In the genomic region with DNA sequence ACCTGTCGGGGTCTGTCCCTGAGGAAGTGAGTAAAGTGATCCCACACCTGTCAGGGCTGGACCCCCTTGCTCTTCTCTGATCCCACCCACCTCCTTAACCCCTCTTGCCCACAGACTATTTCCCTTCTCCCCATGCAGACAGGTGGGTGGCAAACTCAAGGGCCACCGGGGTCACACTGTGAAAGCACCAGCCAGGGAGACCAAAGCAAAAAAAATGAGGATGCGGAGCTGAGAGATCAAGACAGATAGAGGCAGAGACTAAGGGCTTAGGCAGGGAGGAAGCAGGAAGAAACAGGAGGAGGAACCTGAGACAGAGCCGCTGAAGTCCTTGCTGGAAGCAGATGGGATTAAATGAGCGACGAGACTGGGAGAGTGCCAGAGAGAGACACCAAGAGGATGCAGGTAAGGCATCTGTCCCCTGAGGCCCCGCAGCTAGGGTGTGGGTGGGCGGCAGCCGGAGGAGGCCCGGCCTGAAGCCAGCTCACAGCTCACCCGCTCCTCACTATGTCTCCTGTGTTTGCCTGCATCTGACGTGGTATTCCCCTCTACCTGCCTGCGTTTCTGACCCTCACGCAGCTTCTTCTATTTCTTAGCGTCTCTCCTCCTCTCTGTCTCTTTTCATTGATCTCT, we compare ENCODE assay signal across 2 cellular contexts.
TF ChIP-seq lines count a peak whose summit lies in the region.

No MANE protein-coding gene starts in this region.

TF ChIP-seq in SK-N-SH, 30 proteins besides CTCF, POLR2A, EP300 and RAD21 (continued from another document):
- TF ChIP-seq CHD2 (IDR thresholded peaks at IDR 0.05; ENCODE audit: low read length, partially characterized antibody): no peak
- no peak for TF ChIP-seq SIN3A (IDR thresholded peaks at IDR 0.05; ENCODE audit: borderline replicate concordance, low read depth, low read length)
- TF ChIP-seq GATA2 (CRISPR knock-in tag; IDR thresholded peaks at IDR 0.05): no peak
- TF ChIP-seq SMC3 (IDR thresholded peaks at IDR 0.05; ENCODE audit: low read depth, low read length): no peak
- TF ChIP-seq, protein P1, sequence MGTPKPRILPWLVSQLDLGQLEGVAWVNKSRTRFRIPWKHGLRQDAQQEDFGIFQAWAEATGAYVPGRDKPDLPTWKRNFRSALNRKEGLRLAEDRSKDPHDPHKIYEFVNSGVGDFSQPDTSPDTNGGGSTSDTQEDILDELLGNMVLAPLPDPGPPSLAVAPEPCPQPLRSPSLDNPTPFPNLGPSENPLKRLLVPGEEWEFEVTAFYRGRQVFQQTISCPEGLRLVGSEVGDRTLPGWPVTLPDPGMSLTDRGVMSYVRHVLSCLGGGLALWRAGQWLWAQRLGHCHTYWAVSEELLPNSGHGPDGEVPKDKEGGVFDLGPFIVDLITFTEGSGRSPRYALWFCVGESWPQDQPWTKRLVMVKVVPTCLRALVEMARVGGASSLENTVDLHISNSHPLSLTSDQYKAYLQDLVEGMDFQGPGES (IDR thresholded peaks at IDR 0.05; ENCODE audit: low read depth, low read length): no peak
- TF ChIP-seq GABPA (IDR thresholded peaks at IDR 0.05; ENCODE audit: low read depth): no peak
- no peak for TF ChIP-seq EZH2phosphoT487 (IDR thresholded peaks at IDR 0.05; ENCODE audit: borderline replicate concordance, low read depth)
- TF ChIP-seq, protein P2, sequence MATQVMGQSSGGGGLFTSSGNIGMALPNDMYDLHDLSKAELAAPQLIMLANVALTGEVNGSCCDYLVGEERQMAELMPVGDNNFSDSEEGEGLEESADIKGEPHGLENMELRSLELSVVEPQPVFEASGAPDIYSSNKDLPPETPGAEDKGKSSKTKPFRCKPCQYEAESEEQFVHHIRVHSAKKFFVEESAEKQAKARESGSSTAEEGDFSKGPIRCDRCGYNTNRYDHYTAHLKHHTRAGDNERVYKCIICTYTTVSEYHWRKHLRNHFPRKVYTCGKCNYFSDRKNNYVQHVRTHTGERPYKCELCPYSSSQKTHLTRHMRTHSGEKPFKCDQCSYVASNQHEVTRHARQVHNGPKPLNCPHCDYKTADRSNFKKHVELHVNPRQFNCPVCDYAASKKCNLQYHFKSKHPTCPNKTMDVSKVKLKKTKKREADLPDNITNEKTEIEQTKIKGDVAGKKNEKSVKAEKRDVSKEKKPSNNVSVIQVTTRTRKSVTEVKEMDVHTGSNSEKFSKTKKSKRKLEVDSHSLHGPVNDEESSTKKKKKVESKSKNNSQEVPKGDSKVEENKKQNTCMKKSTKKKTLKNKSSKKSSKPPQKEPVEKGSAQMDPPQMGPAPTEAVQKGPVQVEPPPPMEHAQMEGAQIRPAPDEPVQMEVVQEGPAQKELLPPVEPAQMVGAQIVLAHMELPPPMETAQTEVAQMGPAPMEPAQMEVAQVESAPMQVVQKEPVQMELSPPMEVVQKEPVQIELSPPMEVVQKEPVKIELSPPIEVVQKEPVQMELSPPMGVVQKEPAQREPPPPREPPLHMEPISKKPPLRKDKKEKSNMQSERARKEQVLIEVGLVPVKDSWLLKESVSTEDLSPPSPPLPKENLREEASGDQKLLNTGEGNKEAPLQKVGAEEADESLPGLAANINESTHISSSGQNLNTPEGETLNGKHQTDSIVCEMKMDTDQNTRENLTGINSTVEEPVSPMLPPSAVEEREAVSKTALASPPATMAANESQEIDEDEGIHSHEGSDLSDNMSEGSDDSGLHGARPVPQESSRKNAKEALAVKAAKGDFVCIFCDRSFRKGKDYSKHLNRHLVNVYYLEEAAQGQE (IDR thresholded peaks at IDR 0.05; ENCODE audit: low read depth, low read length): no peak
TF ChIP-seq in SK-N-SH: peak in this region for 0.

TF ChIP-seq in SK-N-SH treated with all-trans-retinoic acid at 6 μM for 48 hours, 23 proteins besides CTCF, POLR2A, EP300 and RAD21 (continued from another document):
- TF ChIP-seq SNAI2 (CRISPR knock-in tag; IDR thresholded peaks at IDR 0.05): no peak
- TF ChIP-seq ESRRG (CRISPR knock-in tag; IDR thresholded peaks at IDR 0.05): no peak
- no peak for TF ChIP-seq TOX (CRISPR knock-in tag; IDR thresholded peaks at IDR 0.05; ENCODE audit: borderline replicate concordance)
- TF ChIP-seq ZNF70 (CRISPR knock-in tag; IDR thresholded peaks at IDR 0.05): no peak
- no peak for TF ChIP-seq ZNF8 (CRISPR knock-in tag; IDR thresholded peaks at IDR 0.05)
- TF ChIP-seq, protein P3, sequence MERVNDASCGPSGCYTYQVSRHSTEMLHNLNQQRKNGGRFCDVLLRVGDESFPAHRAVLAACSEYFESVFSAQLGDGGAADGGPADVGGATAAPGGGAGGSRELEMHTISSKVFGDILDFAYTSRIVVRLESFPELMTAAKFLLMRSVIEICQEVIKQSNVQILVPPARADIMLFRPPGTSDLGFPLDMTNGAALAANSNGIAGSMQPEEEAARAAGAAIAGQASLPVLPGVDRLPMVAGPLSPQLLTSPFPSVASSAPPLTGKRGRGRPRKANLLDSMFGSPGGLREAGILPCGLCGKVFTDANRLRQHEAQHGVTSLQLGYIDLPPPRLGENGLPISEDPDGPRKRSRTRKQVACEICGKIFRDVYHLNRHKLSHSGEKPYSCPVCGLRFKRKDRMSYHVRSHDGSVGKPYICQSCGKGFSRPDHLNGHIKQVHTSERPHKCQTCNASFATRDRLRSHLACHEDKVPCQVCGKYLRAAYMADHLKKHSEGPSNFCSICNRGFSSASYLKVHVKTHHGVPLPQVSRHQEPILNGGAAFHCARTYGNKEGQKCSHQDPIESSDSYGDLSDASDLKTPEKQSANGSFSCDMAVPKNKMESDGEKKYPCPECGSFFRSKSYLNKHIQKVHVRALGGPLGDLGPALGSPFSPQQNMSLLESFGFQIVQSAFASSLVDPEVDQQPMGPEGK (CRISPR knock-in tag; IDR thresholded peaks at IDR 0.05; ENCODE audit: borderline replicate concordance): no peak
- no peak for TF ChIP-seq ZC3H10 (CRISPR knock-in tag; IDR thresholded peaks at IDR 0.05)
- TF ChIP-seq RARB (CRISPR knock-in tag; IDR thresholded peaks at IDR 0.05): no peak
TF ChIP-seq in SK-N-SH treated with all-trans-retinoic acid at 6 μM for 48 hours: peak in this region for 0.
